In genomic region chr6:124970243-124970642, GRCh38 we compare ENCODE assay signal across 17 cellular contexts.
"Had no signal": no experiment of that assay in that cellular context is flagged by ENCODE, and none has a peak within 500 bp of the region (broad histone marks: within the 10 kb centered on the region; RNA-seq: fewer than 3 reads in every experiment).

No MANE protein-coding gene starts in this region.

- H3K4me3 ChIP-seq: coronary artery, prostate gland, sigmoid colon, thoracic aorta had no signal

- H3K9me3 Mint-ChIP-seq: activated naive CD4-positive, alpha-beta T cell treated with anti-CD3 and anti-CD28 coated beads, Interleukin-2, amount 10 ng/mL, durations not matched to agents 7 days and 5 days; activated T-helper 2 cell treated with anti-CD3 and anti-CD28 coated beads, Interferon-gamma antibody, Interleukin-2, Interleukin-4, amounts not matched to agents 10 μg/mL and 5 μg/mL and 100 μg/mL, durations not matched to agents 14 hours and 24 hours and 36 hours; immature natural killer cell; natural killer cell treated with Interleukin-12 subunit alpha and Interleukin-12 subunit beta and Interleukin-15 and Interleukin-18, amount 100 ng/mL, for 72 hours; T-helper 1 cell treated with Interleukin-12 subunit alpha and Interleukin-12 subunit beta and Interleukin-4 antibody, amounts not matched to agents 30 μg/mL and 1 μg/mL, for 36 hours; WTC11 had no signal

- ATAC-seq: natural killer cell treated with Interleukin-12 subunit alpha and Interleukin-12 subunit beta and Interleukin-15 and Interleukin-18, amount 100 ng/mL, for 72 hours; WTC11 had no signal

- H3K4me1 Mint-ChIP-seq: memory B cell had no signal

- H3K36me3 Mint-ChIP-seq: activated naive CD4-positive, alpha-beta T cell treated with anti-CD3 and anti-CD28 coated beads, Interleukin-2, amount 10 ng/mL, durations not matched to agents 7 days and 5 days; memory B cell; natural killer cell treated with Interleukin-12 subunit alpha and Interleukin-12 subunit beta and Interleukin-15 and Interleukin-18, amount 100 ng/mL, for 72 hours; WTC11 had no signal

- H3K4me3 Mint-ChIP-seq: activated naive CD4-positive, alpha-beta T cell treated with anti-CD3 and anti-CD28 coated beads, Interleukin-2, amount 10 ng/mL, durations not matched to agents 7 days and 5 days; immature natural killer cell; memory B cell; natural killer cell treated with Interleukin-12 subunit alpha and Interleukin-12 subunit beta and Interleukin-15 and Interleukin-18, amount 100 ng/mL, for 72 hours; stimulated activated naive CD8-positive, alpha-beta T cell treated with anti-CD3 and anti-CD28 coated beads, Interleukin-15, Interleukin-2, amounts not matched to agents 100 ng/mL and 50 ng/mL, for 24 hours; T-helper 1 cell treated with Interleukin-12 subunit alpha and Interleukin-12 subunit beta and Interleukin-4 antibody, amounts not matched to agents 30 μg/mL and 1 μg/mL, for 36 hours; WTC11 had no signal

- H3K36me3 ChIP-seq: prostate gland had no signal

- H3K27ac ChIP-seq: coronary artery, prostate gland, thoracic aorta had no signal

- H3K4me1 ChIP-seq: prostate gland had no signal

- H3K27me3 ChIP-seq: sigmoid colon had no signal

- H3K9me3 ChIP-seq: prostate gland, sigmoid colon, thoracic aorta had no signal

- H3K27ac Mint-ChIP-seq: activated naive CD4-positive, alpha-beta T cell treated with anti-CD3 and anti-CD28 coated beads, Interleukin-2, amount 10 ng/mL, durations not matched to agents 7 days and 5 days; activated T-helper 2 cell treated with anti-CD3 and anti-CD28 coated beads, Interferon-gamma antibody, Interleukin-2, Interleukin-4, amounts not matched to agents 10 μg/mL and 5 μg/mL and 100 μg/mL, durations not matched to agents 14 hours and 24 hours and 36 hours; immature natural killer cell; memory B cell; natural killer cell treated with Interleukin-12 subunit alpha and Interleukin-12 subunit beta and Interleukin-15 and Interleukin-18, amount 100 ng/mL, for 72 hours; stimulated activated naive CD8-positive, alpha-beta T cell treated with anti-CD3 and anti-CD28 coated beads, Interleukin-15, Interleukin-2, amounts not matched to agents 100 ng/mL and 50 ng/mL, for 24 hours; T-helper 1 cell treated with Interleukin-12 subunit alpha and Interleukin-12 subunit beta and Interleukin-4 antibody, amounts not matched to agents 30 μg/mL and 1 μg/mL, for 36 hours; WTC11 had no signal

- DNase-seq: activated CD4-positive, alpha-beta T cell treated with anti-CD3 and anti-CD28 coated beads for 48 hours; activated naive CD4-positive, alpha-beta T cell treated with anti-CD3 and anti-CD28 coated beads, Interleukin-2, amount 10 ng/mL, durations not matched to agents 7 days and 5 days; central memory CD4-positive, alpha-beta T cell; effector CD4-positive, alpha-beta T cell; glutamatergic neuron; immature natural killer cell; sigmoid colon; stimulated activated CD4-positive, alpha-beta T cell treated with anti-CD3 and anti-CD28 coated beads, Interleukin-12 subunit alpha, Interleukin-12 subunit beta, amount 100 ng/mL, for 4 hours had no signal

- H3K27me3 Mint-ChIP-seq: memory B cell; natural killer cell treated with Interleukin-12 subunit alpha and Interleukin-12 subunit beta and Interleukin-15 and Interleukin-18, amount 100 ng/mL, for 72 hours; stimulated activated naive CD8-positive, alpha-beta T cell treated with anti-CD3 and anti-CD28 coated beads, Interleukin-15, Interleukin-2, amounts not matched to agents 100 ng/mL and 50 ng/mL, for 24 hours had no signal
